ENCODE assay signal across 2 cellular contexts in the genomic region with DNA sequence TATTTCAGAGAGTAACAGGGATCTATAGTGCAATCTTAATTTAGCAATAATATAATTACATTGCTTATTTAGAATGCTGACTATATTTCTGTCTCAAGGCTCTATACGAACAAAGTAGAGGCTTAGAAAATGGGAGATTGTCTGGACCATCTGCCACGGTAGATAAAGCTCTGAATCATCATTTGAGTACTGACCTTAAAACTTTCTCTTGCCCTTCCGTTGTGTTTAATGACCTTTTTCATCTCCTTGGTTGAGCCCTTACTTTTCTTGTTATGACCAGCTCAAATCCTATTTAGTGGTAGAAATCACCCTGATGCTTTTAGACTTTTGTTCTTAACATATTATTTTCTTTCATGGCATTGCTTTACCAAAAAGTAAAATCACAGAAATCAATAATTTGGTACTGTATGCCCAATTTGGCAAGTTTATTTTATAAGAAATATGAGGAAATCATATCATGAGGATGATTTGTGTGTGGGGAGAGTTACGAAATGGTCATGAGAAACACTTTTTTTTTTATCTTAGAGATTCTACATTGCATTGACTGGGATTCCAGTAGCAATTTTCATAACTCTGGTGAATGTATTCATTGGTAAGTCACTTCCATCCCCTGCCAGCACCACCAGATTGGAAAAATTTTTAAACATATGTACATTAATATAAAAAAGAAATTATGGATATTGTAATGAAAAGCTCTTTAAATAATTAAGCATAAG.
TF ChIP-seq lines count a peak whose summit lies in the region.

No MANE protein-coding gene starts in this region.

TF ChIP-seq in GM12891, 5 proteins besides CTCF, POLR2A, EP300 and RAD21:
- TF ChIP-seq POLR2AphosphoS5 (IDR thresholded peaks at IDR 0.05; ENCODE audit: low read depth, low read length) = no peak

TF ChIP-seq in K562, 482 proteins besides CTCF, POLR2A, EP300 and RAD21 (continues in another document):
- TF ChIP-seq, protein P1, sequence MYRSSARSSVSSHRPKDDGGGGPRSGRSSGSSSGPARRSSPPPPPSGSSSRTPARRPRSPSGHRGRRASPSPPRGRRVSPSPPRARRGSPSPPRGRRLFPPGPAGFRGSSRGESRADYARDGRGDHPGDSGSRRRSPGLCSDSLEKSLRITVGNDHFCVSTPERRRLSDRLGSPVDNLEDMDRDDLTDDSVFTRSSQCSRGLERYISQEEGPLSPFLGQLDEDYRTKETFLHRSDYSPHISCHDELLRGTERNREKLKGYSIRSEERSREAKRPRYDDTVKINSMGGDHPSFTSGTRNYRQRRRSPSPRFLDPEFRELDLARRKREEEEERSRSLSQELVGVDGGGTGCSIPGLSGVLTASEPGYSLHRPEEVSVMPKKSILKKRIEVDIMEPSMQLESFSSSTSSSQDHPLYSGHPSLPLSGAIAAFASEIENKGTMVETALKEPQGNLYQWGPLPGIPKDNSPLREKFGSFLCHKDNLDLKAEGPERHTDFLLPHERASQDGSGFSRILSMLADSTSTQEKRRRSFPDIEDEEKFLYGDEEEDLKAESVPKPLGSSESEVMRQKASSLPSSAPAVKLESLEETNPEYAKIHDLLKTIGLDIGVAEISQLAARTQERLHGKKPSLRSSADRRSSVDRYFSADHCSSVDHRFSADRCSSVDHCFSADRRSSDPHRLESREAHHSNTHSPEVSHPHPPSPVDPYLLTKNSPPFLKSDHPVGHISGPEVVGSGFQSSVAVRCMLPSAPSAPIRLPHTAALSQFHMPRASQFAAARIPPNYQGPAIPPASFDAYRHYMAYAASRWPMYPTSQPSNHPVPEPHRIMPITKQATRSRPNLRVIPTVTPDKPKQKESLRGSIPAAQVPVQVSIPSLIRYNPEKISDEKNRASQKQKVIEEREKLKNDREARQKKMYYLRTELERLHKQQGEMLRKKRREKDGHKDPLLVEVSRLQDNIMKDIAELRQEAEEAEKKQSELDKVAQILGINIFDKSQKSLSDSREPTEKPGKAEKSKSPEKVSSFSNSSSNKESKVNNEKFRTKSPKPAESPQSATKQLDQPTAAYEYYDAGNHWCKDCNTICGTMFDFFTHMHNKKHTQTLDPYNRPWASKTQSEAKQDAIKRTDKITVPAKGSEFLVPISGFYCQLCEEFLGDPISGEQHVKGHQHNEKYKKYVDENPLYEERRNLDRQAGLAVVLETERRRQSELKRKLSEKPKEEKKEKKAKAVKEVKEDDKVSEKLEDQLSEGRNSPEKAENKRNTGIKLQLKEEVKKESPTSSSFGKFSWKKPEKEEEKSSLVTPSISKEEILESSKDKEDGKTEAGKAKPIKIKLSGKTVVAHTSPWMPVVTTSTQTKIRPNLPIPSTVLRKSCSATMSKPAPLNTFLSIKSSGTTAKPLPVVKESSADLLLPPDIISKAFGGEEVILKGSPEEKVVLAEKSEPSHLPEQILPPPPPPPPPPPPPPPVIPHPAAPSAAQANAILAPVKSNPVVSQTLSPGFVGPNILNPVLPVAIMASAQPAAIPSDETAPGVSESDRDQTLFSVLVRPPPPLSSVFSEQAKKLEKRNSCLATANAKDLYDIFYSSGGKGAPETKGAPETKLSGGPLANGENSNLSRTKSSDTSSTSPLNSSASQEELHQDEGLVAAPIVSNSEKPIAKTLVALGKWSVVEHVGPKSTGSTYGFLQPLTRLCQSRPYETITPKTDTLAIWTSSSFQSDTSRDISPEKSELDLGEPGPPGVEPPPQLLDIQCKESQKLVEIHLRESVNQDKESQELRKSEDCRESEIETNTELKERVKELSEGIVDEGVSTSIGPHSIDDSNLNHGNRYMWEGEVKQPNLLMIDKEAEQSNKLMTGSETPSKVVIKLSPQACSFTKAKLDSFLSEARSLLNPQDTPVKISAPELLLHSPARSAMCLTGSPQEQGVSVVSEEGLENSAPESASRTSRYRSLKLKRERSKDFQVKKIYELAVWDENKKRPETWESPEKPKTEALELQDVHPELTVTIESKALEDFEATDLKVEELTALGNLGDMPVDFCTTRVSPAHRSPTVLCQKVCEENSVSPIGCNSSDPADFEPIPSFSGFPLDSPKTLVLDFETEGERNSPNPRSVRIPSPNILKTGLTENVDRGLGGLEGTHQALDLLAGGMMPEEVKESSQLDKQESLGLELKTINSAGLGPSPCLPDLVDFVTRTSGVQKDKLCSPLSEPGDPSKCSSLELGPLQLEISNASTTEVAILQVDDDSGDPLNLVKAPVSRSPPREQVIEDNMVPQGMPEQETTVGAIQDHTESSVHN (IDR thresholded peaks at IDR 0.05; ENCODE audit: borderline replicate concordance in 1 of 2, low read depth in 1 of 2) = no peak
- TF ChIP-seq CLOCK (CRISPR knock-in tag; IDR thresholded peaks at IDR 0.05; ENCODE audit: borderline replicate concordance) (no peak), SLC30A9 (CRISPR knock-in tag; IDR thresholded peaks at IDR 0.05) (no peak), ZNF124 (CRISPR knock-in tag; IDR thresholded peaks at IDR 0.05) (no peak), ZNF586 (CRISPR knock-in tag; conservative IDR thresholded peaks at IDR 0.05) (no peak), SMARCA4 (IDR thresholded peaks at IDR 0.05) (peak; percentile 98), HNRNPK (IDR thresholded peaks at IDR 0.05; ENCODE audit: low read depth, low read length, poor library complexity, severe bottlenecking) (no peak), DMBX1 (CRISPR knock-in tag; IDR thresholded peaks at IDR 0.05; ENCODE audit: borderline replicate concordance) (no peak), SETDB1 (IDR thresholded peaks at IDR 0.05; ENCODE audit: low read length) (no peak), ERF (CRISPR knock-in tag; IDR thresholded peaks at IDR 0.05) (no peak), TSC22D4 (tag; IDR thresholded peaks at IDR 0.05) (no peak), TBL1XR1 (IDR thresholded peaks at IDR 0.05; ENCODE audit: low read length in 2 of 2) (peak in 1 of 2 experiments; percentile 76; a peak in 1 of 4 replicates), TRIM24 (IDR thresholded peaks at IDR 0.05) (peak in 1 of 2 experiments; percentile 41; a peak in 1 of 4 replicates), NFATC3 (IDR thresholded peaks at IDR 0.05) (no peak), FOXM1 (IDR thresholded peaks at IDR 0.05; ENCODE audit: low read depth) (peak; percentile 54), FOXM1 (CRISPR knock-in tag; IDR thresholded peaks at IDR 0.05; ENCODE audit: low read depth) (no peak), JUNB (CRISPR knock-in tag; conservative IDR thresholded peaks at IDR 0.05) (no peak), ZNF695 (CRISPR knock-in tag; IDR thresholded peaks at IDR 0.05) (no peak), SMC3 (conservative IDR thresholded peaks at IDR 0.05; ENCODE audit: insufficient read depth, low read depth, low read length) (no peak), HDAC3 (IDR thresholded peaks at IDR 0.05; ENCODE audit: borderline replicate concordance, partially characterized antibody) (peak; percentile 58), CBFA2T2 (conservative IDR thresholded peaks at IDR 0.05) (peak; percentile 83), KDM1A (IDR thresholded peaks at IDR 0.05) (peak; percentile 95 to 96), ZBTB7A (IDR thresholded peaks at IDR 0.05; ENCODE audit: borderline replicate concordance, control insufficient read depth, low read depth, low read length) (no peak), TEAD1 (CRISPR knock-in tag; IDR thresholded peaks at IDR 0.05) (no peak), ZNF165 (CRISPR knock-in tag; IDR thresholded peaks at IDR 0.05; ENCODE audit: borderline replicate concordance) (no peak), GTF2A2 (tag; IDR thresholded peaks at IDR 0.05) (no peak), MTA3 (IDR thresholded peaks at IDR 0.05; ENCODE audit: borderline replicate concordance) (no peak), HNRNPH1 (optimal IDR thresholded peaks at IDR 0.05; ENCODE audit: low read depth, low read length) (no peak), CBX5 (IDR thresholded peaks at IDR 0.05; ENCODE audit: borderline replicate concordance, low read depth) (no peak), NBN (IDR thresholded peaks at IDR 0.05; ENCODE audit: low read depth) (peak; percentile 53; the same call in 1 of the 2 replicates), ZSCAN32 (CRISPR knock-in tag; IDR thresholded peaks at IDR 0.05) (no peak), FIP1L1 (IDR thresholded peaks at IDR 0.05; ENCODE audit: low read depth, low read length, poor library complexity, severe bottlenecking) (no peak), HINFP (tag; conservative IDR thresholded peaks at IDR 0.05; ENCODE audit: low read depth) (no peak), NUFIP1 (IDR thresholded peaks at IDR 0.05; ENCODE audit: partially characterized antibody) (no peak), LEF1 (IDR thresholded peaks at IDR 0.05) (peak; percentile 79; the same call in 1 of the 2 replicates), JUN (IDR thresholded peaks at IDR 0.05; ENCODE audit: borderline replicate concordance, low read depth, low read length) (peak; percentile 86), JUN (CRISPR knock-in tag; IDR thresholded peaks at IDR 0.05; ENCODE audit: borderline replicate concordance) (no peak)
- TF ChIP-seq, protein P2, sequence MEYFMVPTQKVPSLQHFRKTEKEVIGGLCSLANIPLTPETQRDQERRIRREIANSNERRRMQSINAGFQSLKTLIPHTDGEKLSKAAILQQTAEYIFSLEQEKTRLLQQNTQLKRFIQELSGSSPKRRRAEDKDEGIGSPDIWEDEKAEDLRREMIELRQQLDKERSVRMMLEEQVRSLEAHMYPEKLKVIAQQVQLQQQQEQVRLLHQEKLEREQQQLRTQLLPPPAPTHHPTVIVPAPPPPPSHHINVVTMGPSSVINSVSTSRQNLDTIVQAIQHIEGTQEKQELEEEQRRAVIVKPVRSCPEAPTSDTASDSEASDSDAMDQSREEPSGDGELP (CRISPR knock-in tag; IDR thresholded peaks at IDR 0.05; ENCODE audit: borderline replicate concordance) = no peak
- TF ChIP-seq, protein P3, sequence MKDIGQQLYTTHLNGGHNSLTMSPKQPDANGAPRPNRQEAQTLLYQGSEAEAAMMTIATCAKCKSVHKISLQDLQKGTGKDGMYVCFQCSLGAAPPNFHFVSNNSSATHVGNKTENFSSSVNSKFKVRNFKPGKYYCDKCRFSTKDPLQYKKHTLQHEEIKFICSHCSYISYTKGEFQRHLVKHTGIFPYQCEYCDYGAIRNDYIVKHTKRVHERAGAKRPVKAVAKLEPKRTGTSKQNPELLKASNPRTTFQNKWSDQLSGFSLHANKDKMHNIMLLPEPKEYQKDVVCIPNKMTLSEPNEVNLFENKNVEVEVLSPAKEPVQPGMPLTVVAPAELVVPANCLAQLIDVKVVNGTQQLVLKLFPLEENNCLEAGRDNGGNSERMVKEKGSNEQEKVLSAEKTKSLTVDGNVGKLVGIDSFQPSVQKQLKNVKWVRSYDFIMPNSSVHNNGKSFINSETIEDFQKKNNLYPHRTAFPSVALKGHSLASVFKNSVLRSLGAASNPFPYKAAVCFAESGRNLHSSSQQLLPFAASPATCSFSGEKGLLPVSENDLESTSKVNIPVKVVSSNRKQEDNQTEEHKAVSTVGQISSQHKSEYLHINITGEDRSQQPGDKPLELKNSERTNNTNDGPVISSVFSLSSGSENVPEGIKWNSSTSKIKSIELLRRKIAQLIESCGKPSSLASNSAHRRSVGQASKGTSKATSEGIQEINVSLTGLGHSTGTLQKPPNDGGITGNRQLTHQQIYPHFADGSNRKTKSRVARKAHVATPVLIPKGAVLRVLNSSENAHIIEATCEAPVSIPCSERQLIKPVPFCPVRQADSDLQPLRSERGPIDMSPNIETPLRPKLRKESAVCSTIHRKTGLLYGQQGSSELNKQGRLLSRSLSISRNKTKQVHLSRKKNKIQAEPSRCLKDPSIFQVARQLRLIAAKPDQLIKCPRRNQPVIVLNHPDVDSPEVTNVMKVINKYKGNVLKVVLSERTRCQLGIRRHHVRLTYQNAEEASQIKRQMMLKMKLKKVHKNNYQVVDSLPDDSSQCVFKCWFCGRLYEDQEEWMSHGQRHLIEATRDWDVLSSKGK (CRISPR knock-in tag; IDR thresholded peaks at IDR 0.05) = no peak
- TF ChIP-seq, protein P4, sequence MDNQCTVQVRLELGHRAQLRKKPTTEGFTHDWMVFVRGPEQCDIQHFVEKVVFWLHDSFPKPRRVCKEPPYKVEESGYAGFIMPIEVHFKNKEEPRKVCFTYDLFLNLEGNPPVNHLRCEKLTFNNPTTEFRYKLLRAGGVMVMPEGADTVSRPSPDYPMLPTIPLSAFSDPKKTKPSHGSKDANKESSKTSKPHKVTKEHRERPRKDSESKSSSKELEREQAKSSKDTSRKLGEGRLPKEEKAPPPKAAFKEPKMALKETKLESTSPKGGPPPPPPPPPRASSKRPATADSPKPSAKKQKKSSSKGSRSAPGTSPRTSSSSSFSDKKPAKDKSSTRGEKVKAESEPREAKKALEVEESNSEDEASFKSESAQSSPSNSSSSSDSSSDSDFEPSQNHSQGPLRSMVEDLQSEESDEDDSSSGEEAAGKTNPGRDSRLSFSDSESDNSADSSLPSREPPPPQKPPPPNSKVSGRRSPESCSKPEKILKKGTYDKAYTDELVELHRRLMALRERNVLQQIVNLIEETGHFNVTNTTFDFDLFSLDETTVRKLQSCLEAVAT (IDR thresholded peaks at IDR 0.05) = no peak
- TF ChIP-seq, protein P5, sequence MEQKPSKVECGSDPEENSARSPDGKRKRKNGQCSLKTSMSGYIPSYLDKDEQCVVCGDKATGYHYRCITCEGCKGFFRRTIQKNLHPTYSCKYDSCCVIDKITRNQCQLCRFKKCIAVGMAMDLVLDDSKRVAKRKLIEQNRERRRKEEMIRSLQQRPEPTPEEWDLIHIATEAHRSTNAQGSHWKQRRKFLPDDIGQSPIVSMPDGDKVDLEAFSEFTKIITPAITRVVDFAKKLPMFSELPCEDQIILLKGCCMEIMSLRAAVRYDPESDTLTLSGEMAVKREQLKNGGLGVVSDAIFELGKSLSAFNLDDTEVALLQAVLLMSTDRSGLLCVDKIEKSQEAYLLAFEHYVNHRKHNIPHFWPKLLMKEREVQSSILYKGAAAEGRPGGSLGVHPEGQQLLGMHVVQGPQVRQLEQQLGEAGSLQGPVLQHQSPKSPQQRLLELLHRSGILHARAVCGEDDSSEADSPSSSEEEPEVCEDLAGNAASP (IDR thresholded peaks at IDR 0.05) = peak; percentile 55
